In genomic region chr14:33454022-33454645, GRCh38 we compare ENCODE assay signal across 28 cellular contexts.
DNase-seq lines count a peak whose midpoint lies in the region; ATAC-seq, FAIRE-seq and TF ChIP-seq lines count a peak whose summit lies in the region.
"Had no signal": no experiment of that assay in that cellular context is flagged by ENCODE, and none has a peak within 500 bp of the region (broad histone marks: within the 10 kb centered on the region; RNA-seq: fewer than 3 reads in every experiment).

No MANE protein-coding gene starts in this region.

- peaks cover 7% of the 10 kb centered on the region for H3K4me1 Mint-ChIP-seq in stimulated activated naive CD8-positive, alpha-beta T cell treated with anti-CD3 and anti-CD28 coated beads, Interleukin-15, amount 100 ng/mL, for 72 hours
- peaks cover 9% of the 10 kb centered on the region for H3K4me1 Mint-ChIP-seq in astrocyte (ENCODE audit: low read depth, unreplicated experiment)

- H3K4me1 ChIP-seq in astrocyte (ENCODE audit: insufficient read depth, low read length): no peaks in the 10 kb centered on the region
- H3K4me1 ChIP-seq: ascending aorta, HAP-1, upper lobe of left lung had no signal

- H3K4me3 Mint-ChIP-seq in stimulated activated naive CD8-positive, alpha-beta T cell treated with anti-CD3 and anti-CD28 coated beads, Interleukin-15, amount 100 ng/mL, for 72 hours: no peak overlapping the region
- H3K4me3 Mint-ChIP-seq in astrocyte (ENCODE audit: unreplicated experiment): no peak overlapping the region
- H3K4me3 Mint-ChIP-seq: activated CD8-positive, alpha-beta memory T cell treated with anti-CD3 and anti-CD28 coated beads, Interleukin-2, amount 10 ng/mL, durations not matched to agents 7 days and 5 days; activated naive CD4-positive, alpha-beta T cell treated with anti-CD3 and anti-CD28 coated beads, Interleukin-2, amount 50 U/mL, for 24 hours; natural killer cell treated with Interleukin-12 subunit alpha and Interleukin-12 subunit beta and Interleukin-15 and Interleukin-18, amount 100 ng/mL, for 72 hours had no signal

- peak; percentile 32 for FAIRE-seq in astrocyte (lab: Jason Lieb, UNC)
- FAIRE-seq in GM12891 (lab: Jason Lieb, UNC): no peak
- FAIRE-seq: D721Med had no signal

- peak overlapping the region; percentile 33 to 59 for H3K27ac Mint-ChIP-seq in stimulated activated naive CD8-positive, alpha-beta T cell treated with anti-CD3 and anti-CD28 coated beads, Interleukin-15, amount 100 ng/mL, for 72 hours
- H3K27ac Mint-ChIP-seq in astrocyte (ENCODE audit: unreplicated experiment): no peak overlapping the region
- H3K27ac Mint-ChIP-seq: activated CD8-positive, alpha-beta memory T cell treated with anti-CD3 and anti-CD28 coated beads, Interleukin-2, amount 10 ng/mL, durations not matched to agents 7 days and 5 days; activated naive CD4-positive, alpha-beta T cell treated with anti-CD3 and anti-CD28 coated beads, Interleukin-2, amount 50 U/mL, for 24 hours; T-cell had no signal

- TF ChIP-seq POLR2A in GM12891 (IDR thresholded peaks at IDR 0.05; ENCODE audit: low read depth, low read length): no peak

- no peak for TF ChIP-seq CTCF in astrocyte (IDR thresholded peaks at IDR 0.05; ENCODE audit: insufficient read depth, low read depth, low read length)

- no peaks in the 10 kb centered on the region for H3K27me3 Mint-ChIP-seq in stimulated activated naive CD8-positive, alpha-beta T cell treated with anti-CD3 and anti-CD28 coated beads, Interleukin-15, amount 100 ng/mL, for 72 hours
- no peaks in the 10 kb centered on the region for H3K27me3 Mint-ChIP-seq in astrocyte (ENCODE audit: low read depth, unreplicated experiment)
- H3K27me3 Mint-ChIP-seq: activated CD8-positive, alpha-beta memory T cell treated with anti-CD3 and anti-CD28 coated beads, Interleukin-2, amount 10 ng/mL, durations not matched to agents 7 days and 5 days; activated naive CD4-positive, alpha-beta T cell treated with anti-CD3 and anti-CD28 coated beads, Interleukin-2, amount 50 U/mL, for 24 hours; natural killer cell treated with Interleukin-12 subunit alpha and Interleukin-12 subunit beta and Interleukin-15 and Interleukin-18, amount 100 ng/mL, for 72 hours; T-cell had no signal

- no peaks in the 10 kb centered on the region for H4K20me1 ChIP-seq in astrocyte (ENCODE audit: insufficient read depth, low read length)

- no peak overlapping the region for H3K4me3 ChIP-seq in astrocyte (ENCODE audit: insufficient read depth, low read depth, low read length)
- H3K4me3 ChIP-seq: ascending aorta, HAP-1, ovary, upper lobe of left lung had no signal

- H3K79me2 ChIP-seq in astrocyte (ENCODE audit: insufficient read depth, low read length): no peaks in the 10 kb centered on the region

- no peak overlapping the region for H3K9ac ChIP-seq in astrocyte (ENCODE audit: low read length)
- H3K9ac ChIP-seq: KMS-11 had no signal

- no peak overlapping the region for H3K4me2 ChIP-seq in astrocyte (ENCODE audit: low read length)
- H3K4me2 ChIP-seq: KMS-11 had no signal

- no peaks in the 10 kb centered on the region for H3K36me3 ChIP-seq in astrocyte (ENCODE audit: insufficient read depth, low read length)
- H3K36me3 ChIP-seq: ascending aorta, HAP-1, ovary, upper lobe of left lung had no signal

- ATAC-seq in stimulated activated naive CD8-positive, alpha-beta T cell treated with anti-CD3 and anti-CD28 coated beads, Interleukin-15, amount 100 ng/mL, for 72 hours: no peak
- no peak for ATAC-seq in stimulated activated naive CD8-positive, alpha-beta T cell treated with anti-CD3 and anti-CD28 coated beads, Interleukin-15, Interleukin-2, amounts not matched to agents 100 U/mL and 50 U/mL, for 24 hours
- ATAC-seq in HG02884 (IDR thresholded peaks at IDR 0.05; ENCODE audit: unreplicated experiment) (no peak), HG03135 (IDR thresholded peaks at IDR 0.05; ENCODE audit: unreplicated experiment) (no peak)
- ATAC-seq: activated CD8-positive, alpha-beta memory T cell treated with anti-CD3 and anti-CD28 coated beads, Interleukin-2, amount 10 ng/mL, durations not matched to agents 7 days and 5 days; esophagus mucosa; natural killer cell treated with Interleukin-12 subunit alpha and Interleukin-12 subunit beta and Interleukin-15 and Interleukin-18, amount 100 ng/mL, for 72 hours; PC-3; right cardiac atrium; T-cell had no signal

- no peak overlapping the region for H2AFZ ChIP-seq in astrocyte (ENCODE audit: low read depth, low read length)

- no peaks in the 10 kb centered on the region for H3K36me3 Mint-ChIP-seq in astrocyte (ENCODE audit: low read depth, unreplicated experiment)
- H3K36me3 Mint-ChIP-seq: activated CD8-positive, alpha-beta memory T cell treated with anti-CD3 and anti-CD28 coated beads, Interleukin-2, amount 10 ng/mL, durations not matched to agents 7 days and 5 days; activated naive CD4-positive, alpha-beta T cell treated with anti-CD3 and anti-CD28 coated beads, Interleukin-2, amount 50 U/mL, for 24 hours; natural killer cell treated with Interleukin-12 subunit alpha and Interleukin-12 subunit beta and Interleukin-15 and Interleukin-18, amount 100 ng/mL, for 72 hours; T-cell had no signal

- H3K27me3 ChIP-seq in astrocyte (ENCODE audit: insufficient read depth, low read length): no peaks in the 10 kb centered on the region
- H3K27me3 ChIP-seq: ascending aorta, ovary, upper lobe of left lung had no signal

- H3K27ac ChIP-seq in astrocyte (ENCODE audit: low read depth, low read length): no peak overlapping the region
- H3K27ac ChIP-seq: ascending aorta, KMS-11, ovary, upper lobe of left lung had no signal

- DNase-seq in stimulated activated naive CD8-positive, alpha-beta T cell treated with anti-CD3 and anti-CD28 coated beads, Interleukin-15, amount 100 ng/mL, for 72 hours: no peak
- DNase-seq in stimulated activated naive CD8-positive, alpha-beta T cell treated with anti-CD3 and anti-CD28 coated beads, Interleukin-15, Interleukin-2, amounts not matched to agents 100 U/mL and 50 U/mL, for 24 hours: no peak
- DNase-seq in astrocyte (ENCODE audit: low read depth): no peak
- DNase-seq in foreskin melanocyte: peak; percentile 3
- DNase-seq in iPS-NIHi11 (ENCODE audit: low spot score): no peak
- DNase-seq in GM12891 (ENCODE audit: insufficient read length, low spot score): no peak
- DNase-seq: ACHN; activated CD8-positive, alpha-beta memory T cell treated with anti-CD3 and anti-CD28 coated beads, Interleukin-2, amount 10 ng/mL, durations not matched to agents 7 days and 5 days; C1 segment of cervical spinal cord; effector CD8-positive, alpha-beta T cell; NCI-H1092; NCI-H1930; NCI-H748 treated with DMSO at 0.1 percent for 48 hours; ovary; PC-3; right cardiac atrium; SHP77 treated with DMSO at 0.1 percent for 48 hours; T-cell; upper lobe of left lung had no signal

- H3K9me3 ChIP-seq in astrocyte (ENCODE audit: insufficient read depth, low read depth, low read length): no peaks in the 10 kb centered on the region
- H3K9me3 ChIP-seq: ascending aorta, HAP-1, ovary, upper lobe of left lung had no signal

- no peaks in the 10 kb centered on the region for H3K9me3 Mint-ChIP-seq in stimulated activated naive CD8-positive, alpha-beta T cell treated with anti-CD3 and anti-CD28 coated beads, Interleukin-15, amount 100 ng/mL, for 72 hours
- H3K9me3 Mint-ChIP-seq in astrocyte (ENCODE audit: unreplicated experiment): no peaks in the 10 kb centered on the region
- H3K9me3 Mint-ChIP-seq: activated naive CD4-positive, alpha-beta T cell treated with anti-CD3 and anti-CD28 coated beads, Interleukin-2, amount 50 U/mL, for 24 hours; T-cell had no signal

TF ChIP-seq in GM12891, 5 proteins besides CTCF, POLR2A, EP300 and RAD21:
- no peak for TF ChIP-seq SPI1 (IDR thresholded peaks at IDR 0.05; ENCODE audit: low read depth, low read length)
- no peak for TF ChIP-seq POU2F2 (IDR thresholded peaks at IDR 0.05; ENCODE audit: low read depth, low read length)
- TF ChIP-seq POLR2AphosphoS5 (IDR thresholded peaks at IDR 0.05; ENCODE audit: low read depth, low read length): no peak
- no peak for TF ChIP-seq TAF1 (IDR thresholded peaks at IDR 0.05; ENCODE audit: low read depth, low read length)
- TF ChIP-seq PAX5 (IDR thresholded peaks at IDR 0.05; ENCODE audit: insufficient read depth, low read length, severe bottlenecking): no peak
TF ChIP-seq in GM12891: peak in this region for 0.
